In genomic region chr1:145981299-145981600, GRCh38 we compare ENCODE assay signal across 17 cellular contexts. TPM values are rescaled to one million over a fixed set of nuclear protein-coding genes. Genes with fewer than 3 reads are reported as not detected.
DNase-seq lines count a peak whose midpoint lies in the region; ATAC-seq, FAIRE-seq and TF ChIP-seq lines count a peak whose summit lies in the region.
"Had no signal": no experiment of that assay in that cellular context is flagged by ENCODE, and none has a peak within 500 bp of the region (broad histone marks: within the 10 kb centered on the region; RNA-seq: fewer than 3 reads in every experiment).

No MANE protein-coding gene starts in this region.

- TF ChIP-seq POLR2A in H54 (IDR thresholded peaks at IDR 0.05; ENCODE audit: low read depth, low read length): no peak

- no peaks in the 10 kb centered on the region for H3K9me3 Mint-ChIP-seq in activated T-helper 1 cell treated with anti-CD3 and anti-CD28 coated beads, Interleukin-12 subunit alpha, Interleukin-12 subunit beta, Interleukin-2, Interleukin-4 antibody, amounts not matched to agents 30 ng/mL and 10 ng/mL and 1 ng/mL, durations not matched to agents 14 hours and 24 hours and 36 hours

- H3K36me3 ChIP-seq in left ventricle myocardium inferior (peaks cover 5% of the 10 kb centered on the region), esophagus (ENCODE audit: control insufficient read depth in 2 of 2, insufficient read depth in 2 of 2, low read length in 1 of 2) (no peaks in the 10 kb centered on the region), pancreas (no peaks in the 10 kb centered on the region)

- TF ChIP-seq CTCF in left ventricle myocardium inferior (IDR thresholded peaks at IDR 0.05; ENCODE audit: borderline replicate concordance) (no peak), pancreas (IDR thresholded peaks at IDR 0.05) (no peak)

- H3K4me3 ChIP-seq in left ventricle myocardium inferior: peak overlapping the region; percentile 58
- H3K4me3 ChIP-seq in esophagus (ENCODE audit: low read depth in 1 of 2, low read length in 2 of 2): no peak overlapping the region
- no peak overlapping the region for H3K4me3 ChIP-seq in pancreas

- no peak overlapping the region for H3K27ac Mint-ChIP-seq in activated T-helper 1 cell treated with anti-CD3 and anti-CD28 coated beads, Interleukin-12 subunit alpha, Interleukin-12 subunit beta, Interleukin-2, Interleukin-4 antibody, amounts not matched to agents 30 ng/mL and 10 ng/mL and 1 ng/mL, durations not matched to agents 14 hours and 24 hours and 36 hours
- H3K27ac Mint-ChIP-seq: activated naive CD8-positive, alpha-beta T cell had no signal

- intact Hi-C loops in left ventricle myocardium inferior (cut with micrococcal nuclease): no loop called here
- intact Hi-C loops in Right ventricle myocardium superior (cut with DNase I): no loop called here
- intact Hi-C loops in pancreas (cut with DNase I): no loop called here
- intact Hi-C loops in activated T-helper 1 cell treated with anti-CD3 and anti-CD28 coated beads, Interleukin-12 subunit alpha, Interleukin-12 subunit beta, Interleukin-2, Interleukin-4 antibody, amounts not matched to agents 30 ng/mL and 10 ng/mL and 1 ng/mL, durations not matched to agents 14 hours and 24 hours and 36 hours (cut with micrococcal nuclease): no loop called here

- peak overlapping the region; percentile 99 for H3K27ac ChIP-seq in left ventricle myocardium inferior (replicated peaks)
- peak overlapping the region; percentile 60 to 82 for H3K27ac ChIP-seq in esophagus (ENCODE audit: low read depth in 2 of 2, low read length in 1 of 2)
- H3K27ac ChIP-seq in pancreas: peak overlapping the region in 3 of 4 donors; percentile 28 to 92 (median 84)

- 92 to 96% methylated on average over 5 of the region's 5 CpGs for WGBS in esophagus, 2 donors
- WGBS in pancreas, 2 donors: 82% methylated on average over 5 of the region's 5 CpGs

- H3K9me3 ChIP-seq in left ventricle myocardium inferior (replicated peaks) (no peaks in the 10 kb centered on the region), esophagus (ENCODE audit: control insufficient read depth in 2 of 2, insufficient read depth in 1 of 2, low read depth in 1 of 2, low read length in 1 of 2) (no peaks in the 10 kb centered on the region), pancreas (no peaks in the 10 kb centered on the region)

- H3K27me3 ChIP-seq in left ventricle myocardium inferior (ENCODE audit: low read depth): no peaks in the 10 kb centered on the region
- no peaks in the 10 kb centered on the region for H3K27me3 ChIP-seq in esophagus (ENCODE audit: control insufficient read depth in 1 of 2, insufficient read depth in 2 of 2, low read length in 2 of 2)
- no peaks in the 10 kb centered on the region for H3K27me3 ChIP-seq in pancreas

- peaks cover 19% of the 10 kb centered on the region for H3K4me1 Mint-ChIP-seq in activated T-helper 1 cell treated with anti-CD3 and anti-CD28 coated beads, Interleukin-12 subunit alpha, Interleukin-12 subunit beta, Interleukin-2, Interleukin-4 antibody, amounts not matched to agents 30 ng/mL and 10 ng/mL and 1 ng/mL, durations not matched to agents 14 hours and 24 hours and 36 hours (ENCODE audit: low read depth)

- no peak overlapping the region for H3K4me3 Mint-ChIP-seq in activated T-helper 1 cell treated with anti-CD3 and anti-CD28 coated beads, Interleukin-12 subunit alpha, Interleukin-12 subunit beta, Interleukin-2, Interleukin-4 antibody, amounts not matched to agents 30 ng/mL and 10 ng/mL and 1 ng/mL, durations not matched to agents 14 hours and 24 hours and 36 hours
- H3K4me3 Mint-ChIP-seq: activated naive CD8-positive, alpha-beta T cell had no signal

- FAIRE-seq in pancreas (lab: Jason Lieb, UNC): no peak
- FAIRE-seq in H54 (lab: Jason Lieb, UNC): no peak
- FAIRE-seq: islet of Langerhans had no signal

- DNase-seq in left ventricle myocardium inferior (no peak), Right ventricle myocardium superior (no peak), pancreas (no peak), H54 (ENCODE audit: insufficient read length, low spot score) (no peak), HUDEP-2 (lab: John Stamatoyannopoulos, UW; ENCODE audit: unreplicated experiment in 76 of 76) (no peak)
- DNase-seq in activated T-helper 1 cell treated with anti-CD3 and anti-CD28 coated beads, Interleukin-12 subunit alpha, Interleukin-12 subunit beta, Interleukin-2, Interleukin-4 antibody, amounts not matched to agents 30 ng/mL and 10 ng/mL and 1 ng/mL, durations not matched to agents 14 hours and 24 hours and 36 hours (ENCODE audit: low spot score): no peak
- DNase-seq: activated CD4-positive, alpha-beta T cell treated with anti-CD3 and anti-CD28 coated beads for 4 hours; EL; foreskin fibroblast; NCI-H2171 treated with DMSO at 0.1 percent for 48 hours had no signal

- no peak for ATAC-seq in Right ventricle myocardium superior (ENCODE audit: poor library complexity)
- no peak for ATAC-seq in pancreas
- no peak for ATAC-seq in GM19455 (IDR thresholded peaks at IDR 0.05; ENCODE audit: unreplicated experiment)

- H3K36me3 Mint-ChIP-seq in activated T-helper 1 cell treated with anti-CD3 and anti-CD28 coated beads, Interleukin-12 subunit alpha, Interleukin-12 subunit beta, Interleukin-2, Interleukin-4 antibody, amounts not matched to agents 30 ng/mL and 10 ng/mL and 1 ng/mL, durations not matched to agents 14 hours and 24 hours and 36 hours (ENCODE audit: low read depth): peaks cover 2% of the 10 kb centered on the region
- H3K36me3 Mint-ChIP-seq: activated naive CD8-positive, alpha-beta T cell had no signal

- H3K27me3 Mint-ChIP-seq in activated T-helper 1 cell treated with anti-CD3 and anti-CD28 coated beads, Interleukin-12 subunit alpha, Interleukin-12 subunit beta, Interleukin-2, Interleukin-4 antibody, amounts not matched to agents 30 ng/mL and 10 ng/mL and 1 ng/mL, durations not matched to agents 14 hours and 24 hours and 36 hours (ENCODE audit: insufficient read depth): no peaks in the 10 kb centered on the region
- H3K27me3 Mint-ChIP-seq: activated naive CD8-positive, alpha-beta T cell had no signal

- H3K4me1 ChIP-seq in left ventricle myocardium inferior: peaks cover 91% of the 10 kb centered on the region
- peaks cover 4 to 8% of the 10 kb centered on the region in 2 donors for H3K4me1 ChIP-seq in esophagus (ENCODE audit: control insufficient read depth in 2 of 2, insufficient read depth in 2 of 2, low read length in 1 of 2)
- peaks cover 56 to 81% (median 71%) of the 10 kb centered on the region in 3 donors for H3K4me1 ChIP-seq in pancreas

RNA-seq across cellular contexts. Expression of gene TXNIP, which starts 15.1 kb away (rescaled TPM):
- total RNA-seq in left ventricle myocardium inferior: 753 TPM
- total RNA-seq in Right ventricle myocardium superior: 980 TPM
- 100 to 1,000 TPM in 1 of 2 donors, 10 to 100 TPM in 1; 77.5 to 235 TPM for polyA plus RNA-seq in esophagus
- 100 to 1,000 TPM; 167 to 491 (median 295) TPM for total RNA-seq in pancreas
- 100 to 1,000 TPM; 105 to 224 TPM for polyA plus RNA-seq in pancreas
- 107 and 108 TPM in 2 replicates for total RNA-seq in activated T-helper 1 cell treated with anti-CD3 and anti-CD28 coated beads, Interleukin-12 subunit alpha, Interleukin-12 subunit beta, Interleukin-2, Interleukin-4 antibody, amounts not matched to agents 30 ng/mL and 10 ng/mL and 1 ng/mL, durations not matched to agents 14 hours and 24 hours and 36 hours

RNA-seq across cellular contexts. Expression of gene POLR3GL, which starts 16.8 kb away (rescaled TPM):
- total RNA-seq in left ventricle myocardium inferior: 45.6 TPM
- 49.2 TPM for total RNA-seq in Right ventricle myocardium superior
- polyA plus RNA-seq in esophagus: 10 to 100 TPM; 12.8 to 13.7 TPM
- 10 to 100 TPM in 1 of 6 donors, 1 to 10 TPM in 5; 3.9 to 10.8 (median 5.7) TPM for total RNA-seq in pancreas
- 10 to 100 TPM; 14.6 to 27.6 TPM for polyA plus RNA-seq in pancreas
- total RNA-seq in activated T-helper 1 cell treated with anti-CD3 and anti-CD28 coated beads, Interleukin-12 subunit alpha, Interleukin-12 subunit beta, Interleukin-2, Interleukin-4 antibody, amounts not matched to agents 30 ng/mL and 10 ng/mL and 1 ng/mL, durations not matched to agents 14 hours and 24 hours and 36 hours: 10.6 and 11.6 TPM in 2 replicates

RNA-seq across cellular contexts. Expression of gene ANKRD34A, which starts 16.9 kb away (rescaled TPM):
- 0.66 TPM for total RNA-seq in left ventricle myocardium inferior
- total RNA-seq in Right ventricle myocardium superior: 0.59 TPM
- under 1 TPM; 0.27 to 0.47 TPM for polyA plus RNA-seq in esophagus
- under 1 TPM; 0.04 to 0.28 (median 0.18) TPM for total RNA-seq in pancreas
- polyA plus RNA-seq in pancreas: under 1 TPM; 0.34 to 0.38 TPM
- 4.8 and 5.1 TPM in 2 replicates for total RNA-seq in activated T-helper 1 cell treated with anti-CD3 and anti-CD28 coated beads, Interleukin-12 subunit alpha, Interleukin-12 subunit beta, Interleukin-2, Interleukin-4 antibody, amounts not matched to agents 30 ng/mL and 10 ng/mL and 1 ng/mL, durations not matched to agents 14 hours and 24 hours and 36 hours

RNA-seq across cellular contexts. Expression of gene LIX1L, which starts 23.4 kb away (rescaled TPM):
- total RNA-seq in left ventricle myocardium inferior (23.0 TPM), Right ventricle myocardium superior (22.9 TPM), pancreas (10 to 100 TPM in 1 of 6 donors, 1 to 10 TPM in 5; 3.3 to 10.3 (median 5.8) TPM)
- polyA plus RNA-seq in esophagus (1 to 10 TPM; 2.1 to 2.9 TPM), pancreas (1 to 10 TPM; 2.9 to 6.8 TPM)
- 30.3 and 32.2 TPM in 2 replicates for total RNA-seq in activated T-helper 1 cell treated with anti-CD3 and anti-CD28 coated beads, Interleukin-12 subunit alpha, Interleukin-12 subunit beta, Interleukin-2, Interleukin-4 antibody, amounts not matched to agents 30 ng/mL and 10 ng/mL and 1 ng/mL, durations not matched to agents 14 hours and 24 hours and 36 hours

RNA-seq across cellular contexts. Expression of gene HJV, which starts 40.3 kb away (rescaled TPM):
- total RNA-seq in left ventricle myocardium inferior: 90.3 TPM
- 88.1 TPM for total RNA-seq in Right ventricle myocardium superior
- polyA plus RNA-seq in esophagus: not detected
- total RNA-seq in pancreas: not detected
- under 1 TPM in 1 of 2 donors, not detected in 1; 0.07 TPM for polyA plus RNA-seq in pancreas
- total RNA-seq in activated T-helper 1 cell treated with anti-CD3 and anti-CD28 coated beads, Interleukin-12 subunit alpha, Interleukin-12 subunit beta, Interleukin-2, Interleukin-4 antibody, amounts not matched to agents 30 ng/mL and 10 ng/mL and 1 ng/mL, durations not matched to agents 14 hours and 24 hours and 36 hours: not detected in 2 replicates
- total RNA-seq: dermis microvascular lymphatic vessel endothelial cell; T-helper 1 cell treated with Interleukin-12 subunit alpha and Interleukin-12 subunit beta and Interleukin-4 antibody, amounts not matched to agents 30 ng/mL and 1 ng/mL, for 36 hours had no signal
- polyA plus RNA-seq: BJ had no signal
